In the genomic region with DNA sequence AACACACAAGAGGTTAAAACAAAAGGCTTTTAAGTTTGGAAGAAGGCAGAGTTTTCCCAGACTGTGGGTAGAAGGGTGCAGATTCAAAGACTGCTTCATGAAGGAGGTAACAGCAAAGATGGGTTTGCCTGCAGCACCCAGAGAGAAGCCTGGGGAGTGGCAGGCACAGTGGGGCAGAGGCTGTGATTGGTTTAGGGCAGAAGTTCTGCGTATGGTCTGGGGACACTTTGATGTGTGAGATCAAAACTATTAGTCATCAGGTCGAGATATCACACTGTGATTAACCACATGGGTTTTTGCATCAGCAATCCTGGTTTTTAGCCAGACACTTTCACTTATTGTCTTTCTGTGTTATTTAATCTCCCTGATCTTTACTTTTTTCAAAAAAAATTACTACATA, we compare ENCODE assay signal across 10 cellular contexts.
DNase-seq lines count a peak whose midpoint lies in the region; ATAC-seq and TF ChIP-seq lines count a peak whose summit lies in the region.
"Had no signal": no experiment of that assay in that cellular context is flagged by ENCODE, and none has a peak within 500 bp of the region (broad histone marks: within the 10 kb centered on the region; RNA-seq: fewer than 3 reads in every experiment).

No MANE protein-coding gene starts in this region.

- DNase-seq in activated CD4-positive, CD25-positive, alpha-beta regulatory T cell (lab: John Stamatoyannopoulos, UW), result peak in 3 of 4 experiments; percentile 1 to 12 (median 1)
- DNase-seq in astrocyte of the hippocampus (ENCODE audit: low read depth, low spot score) (peak; percentile 26), NCI-H748 treated with DMSO at 0.1 percent for 48 hours (lab: John Stamatoyannopoulos, UW) (no peak), glutamatergic neuron (no peak), COLO668 (lab: John Stamatoyannopoulos, UW; ENCODE audit: unreplicated experiment) (no peak)
- DNase-seq in stimulated activated CD4-positive, alpha-beta T cell treated with anti-CD3 and anti-CD28 coated beads, Interleukin-4, amount 100 ng/mL, for 48 hours (ENCODE audit: low read depth in 2 of 2), result peak; percentile 31 to 35
- DNase-seq: DMS153, mucosa of descending colon had no signal

- H3K9me3 Mint-ChIP-seq in glutamatergic neuron (ENCODE audit: unreplicated experiment), result no peaks in the 10 kb centered on the region

- ATAC-seq in GM21381 (IDR thresholded peaks at IDR 0.05; ENCODE audit: unreplicated experiment), result peak; percentile 71
- ATAC-seq in HG03571 (IDR thresholded peaks at IDR 0.05; ENCODE audit: unreplicated experiment), result no peak
- ATAC-seq: mucosa of descending colon had no signal

- peaks cover 6% of the 10 kb centered on the region for H3K4me1 Mint-ChIP-seq in glutamatergic neuron (ENCODE audit: low read depth, unreplicated experiment)

- H3K27ac Mint-ChIP-seq in glutamatergic neuron (ENCODE audit: unreplicated experiment), result no peak overlapping the region

- H3K4me3 Mint-ChIP-seq in glutamatergic neuron (ENCODE audit: unreplicated experiment), result no peak overlapping the region

- peaks cover 2% of the 10 kb centered on the region for H3K27me3 Mint-ChIP-seq in glutamatergic neuron (ENCODE audit: unreplicated experiment)

- TF ChIP-seq CTCF in glutamatergic neuron (IDR thresholded peaks at IDR 0.05; ENCODE audit: partially characterized antibody, unreplicated experiment), result no peak

- H3K36me3 Mint-ChIP-seq in glutamatergic neuron (ENCODE audit: unreplicated experiment), result peaks cover 6% of the 10 kb centered on the region

Comparison
In these comparisons a context has a peak if more than half of its experiments do, and no peak if none do; other contexts are left out.
1. DNase-seq: peak in activated CD4-positive, CD25-positive, alpha-beta regulatory T cell (3 of 4), astrocyte of the hippocampus (single experiment) and stimulated activated CD4-positive, alpha-beta T cell treated with anti-CD3 and anti-CD28 coated beads, Interleukin-4, amount 100 ng/mL, for 48 hours (2 of 2); none in NCI-H748 treated with DMSO at 0.1 percent for 48 hours (single experiment), glutamatergic neuron (single experiment) and COLO668 (single experiment).